In the genomic region with DNA sequence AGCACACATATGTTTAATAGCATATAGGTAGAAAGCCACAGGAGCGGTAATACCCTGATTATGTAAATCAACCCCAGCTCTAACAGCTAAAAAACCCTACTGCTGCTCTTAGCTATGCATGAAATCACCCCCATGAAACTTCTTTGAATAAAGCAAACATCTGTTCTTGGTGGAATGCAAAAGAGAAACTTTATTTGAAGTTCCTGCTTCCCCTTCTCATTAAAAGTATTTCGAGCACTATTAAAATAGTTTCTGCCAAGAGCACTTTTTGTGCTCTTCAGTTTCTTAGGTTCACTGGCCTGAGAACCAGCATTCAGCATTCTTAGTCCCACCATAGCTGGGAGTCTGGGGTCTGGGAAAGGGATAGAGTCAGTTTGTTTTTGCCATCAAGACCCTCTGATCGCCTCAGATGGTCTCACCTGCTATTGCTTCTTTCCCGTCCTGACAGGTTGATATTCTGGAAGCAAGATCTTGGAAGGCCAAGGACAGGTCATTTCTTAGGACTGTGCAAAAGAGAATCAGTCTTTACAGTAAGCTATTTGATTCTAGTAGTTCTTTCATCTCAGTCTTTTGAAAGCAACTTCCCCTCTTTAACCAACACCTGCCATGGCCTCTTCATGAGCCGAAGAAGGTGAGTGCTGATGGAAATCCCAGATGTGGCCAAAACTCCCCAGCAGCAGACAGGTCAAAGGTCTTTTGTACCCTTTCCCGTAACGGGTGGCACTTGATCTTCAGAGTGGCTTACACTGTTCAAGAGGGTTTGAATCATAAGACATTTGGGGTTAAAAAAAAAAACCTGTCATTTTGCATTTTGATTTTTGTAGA, we compare ENCODE assay signal across 10 cellular contexts.
DNase-seq lines count a peak whose midpoint lies in the region; ATAC-seq and TF ChIP-seq lines count a peak whose summit lies in the region.
"Had no signal": no experiment of that assay in that cellular context is flagged by ENCODE, and none has a peak within 500 bp of the region (broad histone marks: within the 10 kb centered on the region; RNA-seq: fewer than 3 reads in every experiment).

No MANE protein-coding gene starts in this region.

- peak overlapping the region in 1 of 2 donors; percentile 67 for H3K27ac ChIP-seq in lung (ENCODE audit: low read depth in 1 of 2, low read length in 1 of 2)
- no peak overlapping the region for H3K27ac ChIP-seq in RWPE1
- H3K27ac ChIP-seq: parathyroid adenoma had no signal

- H3K4me1 ChIP-seq in lung (ENCODE audit: control insufficient read depth in 2 of 2, insufficient read depth in 2 of 2, low read length in 2 of 2), result peaks cover 0 to 2% of the 10 kb centered on the region in 2 donors
- H3K4me1 ChIP-seq: parathyroid adenoma had no signal

- POLR2A ChIA-PET in RWPE1 (lab: Yijun Ruan, JAX; ENCODE audit: low non-redundant PET), result no interaction called here

- CTCF ChIA-PET in RWPE1 (lab: Yijun Ruan, JAX), result no interaction called here

- H3K4me3 ChIP-seq in lung, result no peak overlapping the region
- H3K4me3 ChIP-seq: GM23338 had no signal

- no peaks in the 10 kb centered on the region for H3K36me3 ChIP-seq in lung (ENCODE audit: control insufficient read depth in 2 of 2, insufficient read depth in 2 of 2, low read length in 2 of 2)

- TF ChIP-seq CTCF in lung (IDR thresholded peaks at IDR 0.05; ENCODE audit: control extremely low read depth, extremely low read depth) (no peak), RWPE1 (conservative IDR thresholded peaks at IDR 0.05; ENCODE audit: low read depth) (no peak)

- WGBS in lung, 2 donors, result 53 to 66% methylated on average over 7 of the region's 7 CpGs

- peak; percentile 69 for ATAC-seq in GM18520 (IDR thresholded peaks at IDR 0.05; ENCODE audit: unreplicated experiment)
- ATAC-seq in GM21526 (IDR thresholded peaks at IDR 0.05; ENCODE audit: low FRiP score, unreplicated experiment), result peak; percentile 73
- ATAC-seq in HG03457 (IDR thresholded peaks at IDR 0.05; ENCODE audit: unreplicated experiment), result peak; percentile 67
- peak; percentile 48 for ATAC-seq in lung (ENCODE audit: insufficient read depth, low FRiP score)
- ATAC-seq: GM23338 had no signal

- DNase-seq in lung (ENCODE audit: low spot score), result no peak
- DNase-seq in anterior cingulate cortex (lab: John Stamatoyannopoulos, UW), result no peak
- DNase-seq in NCI-H2107 treated with DMSO at 0.1 percent for 48 hours (lab: John Stamatoyannopoulos, UW; ENCODE audit: unreplicated experiment), result no peak
- DNase-seq in RWPE1 (ENCODE audit: low spot score), result no peak
- DNase-seq in DMS79 (lab: John Stamatoyannopoulos, UW), result no peak

- H3K27me3 ChIP-seq in lung (ENCODE audit: control insufficient read depth, insufficient read depth), result no peaks in the 10 kb centered on the region

- no peaks in the 10 kb centered on the region for H3K9me3 ChIP-seq in lung (ENCODE audit: control insufficient read depth in 2 of 2, insufficient read depth in 1 of 2, low read length in 1 of 2)
